Comparison of ENCODE assay signal across 1 cellular context in the genomic region with DNA sequence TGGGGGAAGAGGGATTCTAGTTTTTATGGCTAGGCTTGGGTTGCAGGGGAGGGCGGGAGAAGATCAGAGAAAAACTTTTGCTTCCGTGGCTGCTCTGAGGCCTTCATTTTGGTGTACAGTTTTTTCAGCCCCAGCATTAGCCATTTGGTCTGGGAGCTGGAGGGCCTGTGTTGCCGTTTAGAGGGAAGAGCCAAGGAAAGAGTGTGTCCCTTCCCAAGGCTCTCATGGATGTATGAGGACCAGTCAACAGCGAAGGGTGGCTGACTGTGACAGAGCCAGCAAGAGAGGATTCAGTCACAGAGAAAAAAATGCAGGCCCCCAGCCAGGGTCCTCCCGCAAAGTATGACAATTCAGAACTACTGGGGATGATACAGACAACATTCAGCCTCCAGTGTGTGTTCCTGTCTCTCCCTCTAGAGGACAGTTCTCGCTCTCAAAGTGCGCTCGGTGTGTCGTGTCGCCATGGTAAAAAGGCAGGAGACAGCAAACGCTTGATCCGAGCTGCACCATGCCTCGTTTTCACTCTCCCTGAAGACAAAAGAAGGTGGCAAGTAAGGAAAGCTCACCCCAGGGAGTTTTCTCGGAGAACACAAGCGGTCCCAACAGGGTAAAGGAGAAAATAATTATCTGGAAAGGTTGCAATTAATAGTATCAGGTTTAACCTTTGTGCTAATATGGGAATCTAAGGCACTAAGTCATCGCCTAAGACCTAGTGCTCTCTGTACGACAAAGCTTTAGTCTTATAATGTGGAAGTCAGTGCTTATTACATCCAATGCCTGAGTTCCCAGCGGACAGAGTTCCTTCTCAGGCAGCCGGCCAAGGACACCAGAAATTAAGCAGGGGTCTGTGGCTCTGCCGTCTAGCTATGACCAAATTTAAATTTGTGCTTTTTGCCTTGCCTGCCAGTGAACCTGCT.
TF ChIP-seq lines count a peak whose summit lies in the region.

No MANE protein-coding gene starts in this region.

TF ChIP-seq in K562, 482 proteins besides CTCF, POLR2A, EP300 and RAD21 (continued from another document and continues in another):
- TF ChIP-seq, protein P1, sequence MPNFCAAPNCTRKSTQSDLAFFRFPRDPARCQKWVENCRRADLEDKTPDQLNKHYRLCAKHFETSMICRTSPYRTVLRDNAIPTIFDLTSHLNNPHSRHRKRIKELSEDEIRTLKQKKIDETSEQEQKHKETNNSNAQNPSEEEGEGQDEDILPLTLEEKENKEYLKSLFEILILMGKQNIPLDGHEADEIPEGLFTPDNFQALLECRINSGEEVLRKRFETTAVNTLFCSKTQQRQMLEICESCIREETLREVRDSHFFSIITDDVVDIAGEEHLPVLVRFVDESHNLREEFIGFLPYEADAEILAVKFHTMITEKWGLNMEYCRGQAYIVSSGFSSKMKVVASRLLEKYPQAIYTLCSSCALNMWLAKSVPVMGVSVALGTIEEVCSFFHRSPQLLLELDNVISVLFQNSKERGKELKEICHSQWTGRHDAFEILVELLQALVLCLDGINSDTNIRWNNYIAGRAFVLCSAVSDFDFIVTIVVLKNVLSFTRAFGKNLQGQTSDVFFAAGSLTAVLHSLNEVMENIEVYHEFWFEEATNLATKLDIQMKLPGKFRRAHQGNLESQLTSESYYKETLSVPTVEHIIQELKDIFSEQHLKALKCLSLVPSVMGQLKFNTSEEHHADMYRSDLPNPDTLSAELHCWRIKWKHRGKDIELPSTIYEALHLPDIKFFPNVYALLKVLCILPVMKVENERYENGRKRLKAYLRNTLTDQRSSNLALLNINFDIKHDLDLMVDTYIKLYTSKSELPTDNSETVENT (CRISPR knock-in tag; IDR thresholded peaks at IDR 0.05) = no peak
- peak in 1 of 2 experiments; percentile 27; a peak in 1 of 4 replicates for TF ChIP-seq MAZ (CRISPR knock-in tag; conservative IDR thresholded peaks at IDR 0.05 in 1 of 2, IDR thresholded peaks at IDR 0.05 in 1 of 2)
- TF ChIP-seq ZNF324 (CRISPR knock-in tag; IDR thresholded peaks at IDR 0.05) = no peak
- no peak for TF ChIP-seq ZNF263 (CRISPR knock-in tag; IDR thresholded peaks at IDR 0.05; ENCODE audit: borderline replicate concordance)
- peak; percentile 68 for TF ChIP-seq CREM (IDR thresholded peaks at IDR 0.05; ENCODE audit: low read depth)
- TF ChIP-seq PHB (CRISPR knock-in tag; IDR thresholded peaks at IDR 0.05) = no peak
- TF ChIP-seq, protein P2, sequence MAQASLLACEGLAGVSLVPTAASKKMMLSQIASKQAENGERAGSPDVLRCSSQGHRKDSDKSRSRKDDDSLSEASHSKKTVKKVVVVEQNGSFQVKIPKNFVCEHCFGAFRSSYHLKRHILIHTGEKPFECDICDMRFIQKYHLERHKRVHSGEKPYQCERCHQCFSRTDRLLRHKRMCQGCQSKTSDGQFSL (CRISPR knock-in tag; IDR thresholded peaks at IDR 0.05) = no peak
- TF ChIP-seq, protein P2 (tag; IDR thresholded peaks at IDR 0.05) = no peak
- TF ChIP-seq, protein P3, sequence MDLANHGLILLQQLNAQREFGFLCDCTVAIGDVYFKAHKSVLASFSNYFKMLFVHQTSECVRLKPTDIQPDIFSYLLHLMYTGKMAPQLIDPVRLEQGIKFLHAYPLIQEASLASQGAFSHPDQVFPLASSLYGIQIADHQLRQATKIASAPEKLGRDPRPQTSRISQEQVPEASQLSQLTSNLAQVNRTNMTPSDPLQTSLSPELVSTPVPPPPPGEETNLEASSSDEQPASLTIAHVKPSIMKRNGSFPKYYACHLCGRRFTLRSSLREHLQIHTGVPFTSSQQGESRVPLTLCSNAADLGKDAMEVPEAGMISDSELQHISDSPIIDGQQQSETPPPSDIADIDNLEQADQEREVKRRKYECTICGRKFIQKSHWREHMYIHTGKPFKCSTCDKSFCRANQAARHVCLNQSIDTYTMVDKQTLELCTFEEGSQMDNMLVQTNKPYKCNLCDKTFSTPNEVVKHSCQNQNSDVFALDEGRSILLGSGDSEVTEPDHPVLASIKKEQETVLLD (IDR thresholded peaks at IDR 0.05) = no peak
- no peak for TF ChIP-seq ZNF431 (CRISPR knock-in tag; IDR thresholded peaks at IDR 0.05)
- TF ChIP-seq CC2D1A (IDR thresholded peaks at IDR 0.05) = no peak
- TF ChIP-seq RFX1 (IDR thresholded peaks at IDR 0.05) = peak; percentile 74
- TF ChIP-seq POLR2G (IDR thresholded peaks at IDR 0.05; ENCODE audit: low read depth, low read length) = no peak
- TF ChIP-seq, protein P4, sequence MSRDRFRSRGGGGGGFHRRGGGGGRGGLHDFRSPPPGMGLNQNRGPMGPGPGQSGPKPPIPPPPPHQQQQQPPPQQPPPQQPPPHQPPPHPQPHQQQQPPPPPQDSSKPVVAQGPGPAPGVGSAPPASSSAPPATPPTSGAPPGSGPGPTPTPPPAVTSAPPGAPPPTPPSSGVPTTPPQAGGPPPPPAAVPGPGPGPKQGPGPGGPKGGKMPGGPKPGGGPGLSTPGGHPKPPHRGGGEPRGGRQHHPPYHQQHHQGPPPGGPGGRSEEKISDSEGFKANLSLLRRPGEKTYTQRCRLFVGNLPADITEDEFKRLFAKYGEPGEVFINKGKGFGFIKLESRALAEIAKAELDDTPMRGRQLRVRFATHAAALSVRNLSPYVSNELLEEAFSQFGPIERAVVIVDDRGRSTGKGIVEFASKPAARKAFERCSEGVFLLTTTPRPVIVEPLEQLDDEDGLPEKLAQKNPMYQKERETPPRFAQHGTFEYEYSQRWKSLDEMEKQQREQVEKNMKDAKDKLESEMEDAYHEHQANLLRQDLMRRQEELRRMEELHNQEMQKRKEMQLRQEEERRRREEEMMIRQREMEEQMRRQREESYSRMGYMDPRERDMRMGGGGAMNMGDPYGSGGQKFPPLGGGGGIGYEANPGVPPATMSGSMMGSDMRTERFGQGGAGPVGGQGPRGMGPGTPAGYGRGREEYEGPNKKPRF (IDR thresholded peaks at IDR 0.05; ENCODE audit: low read depth, low read length) = no peak
- TF ChIP-seq JUN (IDR thresholded peaks at IDR 0.05; ENCODE audit: borderline replicate concordance, low read depth, low read length) = no peak
- no peak for TF ChIP-seq JUN (CRISPR knock-in tag; IDR thresholded peaks at IDR 0.05; ENCODE audit: borderline replicate concordance)
- TF ChIP-seq PTTG1 (tag; IDR thresholded peaks at IDR 0.05; ENCODE audit: low read depth) = no peak
- TF ChIP-seq ZSCAN32 (CRISPR knock-in tag; IDR thresholded peaks at IDR 0.05) = no peak
- no peak for TF ChIP-seq ZNF778 (CRISPR knock-in tag; IDR thresholded peaks at IDR 0.05)
- TF ChIP-seq, protein P5, sequence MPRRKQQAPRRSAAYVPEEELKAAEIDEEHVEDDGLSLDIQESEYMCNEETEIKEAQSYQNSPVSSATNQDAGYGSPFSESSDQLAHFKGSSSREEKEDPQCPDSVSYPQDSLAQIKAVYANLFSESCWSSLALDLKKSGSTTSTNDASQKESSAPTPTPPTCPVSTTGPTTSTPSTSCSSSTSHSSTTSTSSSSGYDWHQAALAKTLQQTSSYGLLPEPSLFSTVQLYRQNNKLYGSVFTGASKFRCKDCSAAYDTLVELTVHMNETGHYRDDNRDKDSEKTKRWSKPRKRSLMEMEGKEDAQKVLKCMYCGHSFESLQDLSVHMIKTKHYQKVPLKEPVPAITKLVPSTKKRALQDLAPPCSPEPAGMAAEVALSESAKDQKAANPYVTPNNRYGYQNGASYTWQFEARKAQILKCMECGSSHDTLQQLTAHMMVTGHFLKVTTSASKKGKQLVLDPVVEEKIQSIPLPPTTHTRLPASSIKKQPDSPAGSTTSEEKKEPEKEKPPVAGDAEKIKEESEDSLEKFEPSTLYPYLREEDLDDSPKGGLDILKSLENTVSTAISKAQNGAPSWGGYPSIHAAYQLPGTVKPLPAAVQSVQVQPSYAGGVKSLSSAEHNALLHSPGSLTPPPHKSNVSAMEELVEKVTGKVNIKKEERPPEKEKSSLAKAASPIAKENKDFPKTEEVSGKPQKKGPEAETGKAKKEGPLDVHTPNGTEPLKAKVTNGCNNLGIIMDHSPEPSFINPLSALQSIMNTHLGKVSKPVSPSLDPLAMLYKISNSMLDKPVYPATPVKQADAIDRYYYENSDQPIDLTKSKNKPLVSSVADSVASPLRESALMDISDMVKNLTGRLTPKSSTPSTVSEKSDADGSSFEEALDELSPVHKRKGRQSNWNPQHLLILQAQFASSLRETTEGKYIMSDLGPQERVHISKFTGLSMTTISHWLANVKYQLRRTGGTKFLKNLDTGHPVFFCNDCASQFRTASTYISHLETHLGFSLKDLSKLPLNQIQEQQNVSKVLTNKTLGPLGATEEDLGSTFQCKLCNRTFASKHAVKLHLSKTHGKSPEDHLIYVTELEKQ (CRISPR knock-in tag; IDR thresholded peaks at IDR 0.05) = no peak
- TF ChIP-seq GTF2F1 (IDR thresholded peaks at IDR 0.05; ENCODE audit: low read depth, low read length) = no peak
- TF ChIP-seq, protein P6, sequence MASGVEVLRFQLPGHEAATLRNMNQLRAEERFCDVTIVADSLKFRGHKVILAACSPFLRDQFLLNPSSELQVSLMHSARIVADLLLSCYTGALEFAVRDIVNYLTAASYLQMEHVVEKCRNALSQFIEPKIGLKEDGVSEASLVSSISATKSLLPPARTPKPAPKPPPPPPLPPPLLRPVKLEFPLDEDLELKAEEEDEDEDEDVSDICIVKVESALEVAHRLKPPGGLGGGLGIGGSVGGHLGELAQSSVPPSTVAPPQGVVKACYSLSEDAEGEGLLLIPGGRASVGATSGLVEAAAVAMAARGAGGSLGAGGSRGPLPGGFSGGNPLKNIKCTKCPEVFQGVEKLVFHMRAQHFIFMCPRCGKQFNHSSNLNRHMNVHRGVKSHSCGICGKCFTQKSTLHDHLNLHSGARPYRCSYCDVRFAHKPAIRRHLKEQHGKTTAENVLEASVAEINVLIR (CRISPR knock-in tag; IDR thresholded peaks at IDR 0.05) = no peak
- TF ChIP-seq ZNF764 (CRISPR knock-in tag; IDR thresholded peaks at IDR 0.05; ENCODE audit: low read depth) = no peak
- TF ChIP-seq NELFE (IDR thresholded peaks at IDR 0.05; ENCODE audit: insufficient read depth, insufficient read length) = no peak
- no peak for TF ChIP-seq TBP (optimal IDR thresholded peaks at IDR 0.05; ENCODE audit: low read depth, low read length)
- TF ChIP-seq MED1 (CRISPR knock-in tag; IDR thresholded peaks at IDR 0.05; ENCODE audit: borderline replicate concordance) = no peak
- TF ChIP-seq, protein P7, sequence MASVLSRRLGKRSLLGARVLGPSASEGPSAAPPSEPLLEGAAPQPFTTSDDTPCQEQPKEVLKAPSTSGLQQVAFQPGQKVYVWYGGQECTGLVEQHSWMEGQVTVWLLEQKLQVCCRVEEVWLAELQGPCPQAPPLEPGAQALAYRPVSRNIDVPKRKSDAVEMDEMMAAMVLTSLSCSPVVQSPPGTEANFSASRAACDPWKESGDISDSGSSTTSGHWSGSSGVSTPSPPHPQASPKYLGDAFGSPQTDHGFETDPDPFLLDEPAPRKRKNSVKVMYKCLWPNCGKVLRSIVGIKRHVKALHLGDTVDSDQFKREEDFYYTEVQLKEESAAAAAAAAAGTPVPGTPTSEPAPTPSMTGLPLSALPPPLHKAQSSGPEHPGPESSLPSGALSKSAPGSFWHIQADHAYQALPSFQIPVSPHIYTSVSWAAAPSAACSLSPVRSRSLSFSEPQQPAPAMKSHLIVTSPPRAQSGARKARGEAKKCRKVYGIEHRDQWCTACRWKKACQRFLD (CRISPR knock-in tag; IDR thresholded peaks at IDR 0.05) = no peak
- TF ChIP-seq ZNF165 (CRISPR knock-in tag; IDR thresholded peaks at IDR 0.05; ENCODE audit: borderline replicate concordance) = no peak
- TF ChIP-seq TAF15 (IDR thresholded peaks at IDR 0.05; ENCODE audit: low read depth, low read length) = no peak
- no peak for TF ChIP-seq ZNF140 (CRISPR knock-in tag; IDR thresholded peaks at IDR 0.05)
- TF ChIP-seq JUND (IDR thresholded peaks at IDR 0.05; ENCODE audit: borderline replicate concordance, low read depth, low read length) = peak; percentile 45; the same call in 1 of the 2 replicates
- TF ChIP-seq JUND (tag; IDR thresholded peaks at IDR 0.05; ENCODE audit: borderline replicate concordance, low read depth, low read length) = no peak; the same call in 2 of the 3 replicates
- no peak for TF ChIP-seq SMAD4 (CRISPR knock-in tag; conservative IDR thresholded peaks at IDR 0.05)
- TF ChIP-seq ZNF780A (CRISPR knock-in tag; IDR thresholded peaks at IDR 0.05) = no peak
- no peak for TF ChIP-seq CREB1 (IDR thresholded peaks at IDR 0.05)
- TF ChIP-seq CREB1 (CRISPR knock-in tag; IDR thresholded peaks at IDR 0.05) = 0 out of 2 replicates have a peak, but pooled peaks have one; percentile 20
- no peak for TF ChIP-seq MTA3 (IDR thresholded peaks at IDR 0.05; ENCODE audit: borderline replicate concordance)
- TF ChIP-seq, protein P8, sequence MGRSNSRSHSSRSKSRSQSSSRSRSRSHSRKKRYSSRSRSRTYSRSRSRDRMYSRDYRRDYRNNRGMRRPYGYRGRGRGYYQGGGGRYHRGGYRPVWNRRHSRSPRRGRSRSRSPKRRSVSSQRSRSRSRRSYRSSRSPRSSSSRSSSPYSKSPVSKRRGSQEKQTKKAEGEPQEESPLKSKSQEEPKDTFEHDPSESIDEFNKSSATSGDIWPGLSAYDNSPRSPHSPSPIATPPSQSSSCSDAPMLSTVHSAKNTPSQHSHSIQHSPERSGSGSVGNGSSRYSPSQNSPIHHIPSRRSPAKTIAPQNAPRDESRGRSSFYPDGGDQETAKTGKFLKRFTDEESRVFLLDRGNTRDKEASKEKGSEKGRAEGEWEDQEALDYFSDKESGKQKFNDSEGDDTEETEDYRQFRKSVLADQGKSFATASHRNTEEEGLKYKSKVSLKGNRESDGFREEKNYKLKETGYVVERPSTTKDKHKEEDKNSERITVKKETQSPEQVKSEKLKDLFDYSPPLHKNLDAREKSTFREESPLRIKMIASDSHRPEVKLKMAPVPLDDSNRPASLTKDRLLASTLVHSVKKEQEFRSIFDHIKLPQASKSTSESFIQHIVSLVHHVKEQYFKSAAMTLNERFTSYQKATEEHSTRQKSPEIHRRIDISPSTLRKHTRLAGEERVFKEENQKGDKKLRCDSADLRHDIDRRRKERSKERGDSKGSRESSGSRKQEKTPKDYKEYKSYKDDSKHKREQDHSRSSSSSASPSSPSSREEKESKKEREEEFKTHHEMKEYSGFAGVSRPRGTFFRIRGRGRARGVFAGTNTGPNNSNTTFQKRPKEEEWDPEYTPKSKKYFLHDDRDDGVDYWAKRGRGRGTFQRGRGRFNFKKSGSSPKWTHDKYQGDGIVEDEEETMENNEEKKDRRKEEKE (IDR thresholded peaks at IDR 0.05; ENCODE audit: borderline replicate concordance in 1 of 2, control insufficient read depth in 1 of 2, low read depth in 2 of 2, low read length in 1 of 2) = no peak
- TF ChIP-seq ZNF174 (CRISPR knock-in tag; IDR thresholded peaks at IDR 0.05) = no peak
- no peak for TF ChIP-seq POLR2AphosphoS5 (IDR thresholded peaks at IDR 0.05; ENCODE audit: control insufficient read depth, insufficient read depth, low read depth, low read length)
- no peak for TF ChIP-seq ZNF253 (CRISPR knock-in tag; conservative IDR thresholded peaks at IDR 0.05)
- no peak for TF ChIP-seq ZNF696 (CRISPR knock-in tag; conservative IDR thresholded peaks at IDR 0.05)
- TF ChIP-seq TAF7 (tag; IDR thresholded peaks at IDR 0.05) = no peak; the same call in 1 of the 2 replicates
- no peak for TF ChIP-seq ZNF707 (CRISPR knock-in tag; conservative IDR thresholded peaks at IDR 0.05)
- TF ChIP-seq GTF2E2 (tag; IDR thresholded peaks at IDR 0.05) = no peak
- TF ChIP-seq ZNF12 (CRISPR knock-in tag; IDR thresholded peaks at IDR 0.05) = no peak
- TF ChIP-seq, protein P9, sequence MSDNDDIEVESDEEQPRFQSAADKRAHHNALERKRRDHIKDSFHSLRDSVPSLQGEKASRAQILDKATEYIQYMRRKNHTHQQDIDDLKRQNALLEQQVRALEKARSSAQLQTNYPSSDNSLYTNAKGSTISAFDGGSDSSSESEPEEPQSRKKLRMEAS (CRISPR knock-in tag; IDR thresholded peaks at IDR 0.05) = no peak
- 0 out of 4 replicates have a peak, but pooled peaks of 1 of the 2 experiments have one; percentile 27 for TF ChIP-seq KDM4B (IDR thresholded peaks at IDR 0.05; ENCODE audit: borderline replicate concordance in 2 of 2, low read depth in 1 of 2)
